Comparison of ENCODE assay signal across 9 cellular contexts in the genomic region with DNA sequence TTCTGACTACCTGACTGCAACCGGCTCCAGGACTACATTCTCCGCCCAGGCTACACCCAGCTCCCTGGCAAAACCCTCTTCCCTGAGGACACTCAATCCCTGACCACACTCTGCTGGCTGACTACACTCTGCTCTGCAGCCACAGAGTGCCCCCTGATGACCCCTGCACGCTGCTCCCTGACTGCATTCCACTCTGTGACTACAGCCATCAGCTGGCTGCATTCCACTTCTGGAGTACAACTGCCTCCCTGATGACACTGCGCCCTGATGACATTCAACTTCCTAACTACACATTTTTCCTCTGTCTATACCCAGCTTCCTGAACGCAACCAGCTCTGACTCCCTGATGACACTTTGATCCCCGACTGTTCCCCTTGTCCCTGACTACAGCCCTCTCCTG.
DNase-seq lines count a peak whose midpoint lies in the region; ATAC-seq, FAIRE-seq and TF ChIP-seq lines count a peak whose summit lies in the region.
"Had no signal": no experiment of that assay in that cellular context is flagged by ENCODE, and none has a peak within 500 bp of the region (broad histone marks: within the 10 kb centered on the region; RNA-seq: fewer than 3 reads in every experiment).

No MANE protein-coding gene starts in this region.

- no peak for TF ChIP-seq CTCF in esophagus squamous epithelium (IDR thresholded peaks at IDR 0.05)

- WGBS in esophagus squamous epithelium, 2 donors: 24 to 40% methylated on average over 4 to 6 of the region's 6 CpGs

- no peak for TF ChIP-seq POLR2A in esophagus squamous epithelium (IDR thresholded peaks at IDR 0.05)
- TF ChIP-seq POLR2A in GM12892 (IDR thresholded peaks at IDR 0.05; ENCODE audit: low read depth, low read length): no peak

- intact Hi-C loops in esophagus squamous epithelium (cut with DNase I): no loop called here

- no peaks in the 10 kb centered on the region for H3K4me1 ChIP-seq in adipocyte (ENCODE audit: control insufficient read depth, insufficient read depth, low read length)
- no peaks in the 10 kb centered on the region for H3K4me1 ChIP-seq in esophagus squamous epithelium

- H3K9me3 ChIP-seq in adipocyte (ENCODE audit: control insufficient read depth, low read length): peaks cover 4% of the 10 kb centered on the region
- H3K9me3 ChIP-seq in esophagus squamous epithelium: no peaks in the 10 kb centered on the region

- H3K4me3 ChIP-seq in adipocyte (ENCODE audit: low read length) (no peak overlapping the region), skeletal muscle cell (ENCODE audit: low read depth, low read length) (no peak overlapping the region), esophagus squamous epithelium (no peak overlapping the region)

- DNase-seq in HPDE6-E6E7 (ENCODE audit: extremely low spot score): peak; percentile 1
- DNase-seq in adipocyte (ENCODE audit: low read depth): peak; percentile 50
- DNase-seq in iPS-NIHi7 (ENCODE audit: extremely low spot score): peak; percentile 59
- DNase-seq in skeletal muscle cell (ENCODE audit: low read depth): peak; percentile 12
- DNase-seq in esophagus squamous epithelium (lab: John Stamatoyannopoulos, UW): no peak
- no peak for DNase-seq in GM12892 (ENCODE audit: insufficient read length)
- DNase-seq: NCI-H82, WERI-Rb-1 had no signal

- H3K9ac ChIP-seq in adipocyte (ENCODE audit: low read length): no peak overlapping the region

- FAIRE-seq in GM12892 (lab: Jason Lieb, UNC): no peak

- H3K27ac ChIP-seq in esophagus squamous epithelium: no peak overlapping the region
- H3K27ac ChIP-seq: WERI-Rb-1 had no signal

- H3K27me3 ChIP-seq in adipocyte (replicated peaks; ENCODE audit: control insufficient read depth, insufficient read depth, low read length): no peaks in the 10 kb centered on the region
- H3K27me3 ChIP-seq in esophagus squamous epithelium: no peaks in the 10 kb centered on the region

- no peak for ATAC-seq in GM18519 (IDR thresholded peaks at IDR 0.05; ENCODE audit: low FRiP score, unreplicated experiment)

- H3K36me3 ChIP-seq in adipocyte (ENCODE audit: control insufficient read depth, insufficient read depth, low read length, severe bottlenecking) (no peaks in the 10 kb centered on the region), esophagus squamous epithelium (no peaks in the 10 kb centered on the region)
- H3K36me3 ChIP-seq: WERI-Rb-1 had no signal

Comparison
In these comparisons a context has a peak if more than half of its experiments do, and no peak if none do; other contexts are left out.
1. DNase-seq: peak in HPDE6-E6E7 (single experiment), adipocyte (single experiment), iPS-NIHi7 (single experiment) and skeletal muscle cell (single experiment); none in esophagus squamous epithelium (single experiment) and GM12892 (single experiment).